1 cellular context compared by ENCODE assay signal in the genomic region with DNA sequence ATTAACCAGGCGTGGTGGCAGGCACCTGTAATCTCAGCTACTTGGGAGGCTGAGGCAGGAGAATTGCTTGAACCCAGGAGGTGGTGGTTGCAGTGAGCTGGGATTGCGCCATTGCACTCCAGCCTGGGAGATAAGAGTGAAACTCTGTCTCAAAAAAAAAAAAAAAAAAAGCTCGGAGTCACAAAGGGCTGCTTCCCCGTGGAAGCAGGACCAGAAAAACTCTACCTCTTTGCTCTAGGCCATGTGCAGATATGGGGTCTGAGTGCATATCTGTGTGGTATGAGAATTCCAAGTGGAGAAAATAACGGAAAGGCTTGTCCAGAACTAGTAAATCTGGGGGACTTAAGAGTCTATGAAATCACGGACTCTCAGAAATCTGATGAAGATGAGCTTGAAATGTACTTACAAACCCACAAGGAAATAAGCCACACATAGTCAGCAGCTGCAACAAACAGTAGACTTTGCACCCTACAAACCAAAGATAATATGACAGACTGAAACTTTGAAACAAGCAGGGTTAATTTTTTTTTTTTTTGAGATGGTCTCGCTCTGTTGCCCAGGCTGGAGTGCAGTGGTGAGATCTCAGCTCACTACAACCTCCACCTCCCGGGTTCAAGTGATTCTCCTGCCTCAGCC. TPM values are rescaled to one million over a fixed set of nuclear protein-coding genes. Genes with fewer than 3 reads are reported as not detected.
"Had no signal": no experiment of that assay in that cellular context is flagged by ENCODE, and none has a peak within 500 bp of the region (broad histone marks: within the 10 kb centered on the region; RNA-seq: fewer than 3 reads in every experiment).

No MANE protein-coding gene starts in this region.

RNA-seq across cellular contexts. Expression of a gene that starts 38.2 kb away (rescaled TPM):
- total RNA-seq: naive thymus-derived CD8-positive, alpha-beta T cell had no signal
